18 cellular contexts compared by ENCODE assay signal in genomic region chr18:44672506-44672905, GRCh38.
"Had no signal": no experiment of that assay in that cellular context is flagged by ENCODE, and none has a peak within 500 bp of the region (broad histone marks: within the 10 kb centered on the region; RNA-seq: fewer than 3 reads in every experiment).

No MANE protein-coding gene starts in this region.

- H3K4me1 ChIP-seq: colonic mucosa, testis, tibial nerve had no signal

- ATAC-seq: left lobe of liver; stimulated activated naive B cell treated with anti-CD40 and anti-IgM and Interleukin-4, amounts not matched to agents 10 μg/mL and 1 μg/mL and 100 μg/mL, for 72 hours; stimulated activated naive CD8-positive, alpha-beta T cell treated with anti-CD3 and anti-CD28 coated beads, Interleukin-15, amount 100 ng/mL, for 72 hours had no signal

- H3K9me3 Mint-ChIP-seq: nephron progenitor cell; stimulated activated naive CD8-positive, alpha-beta T cell treated with anti-CD3 and anti-CD28 coated beads, Interleukin-15, amount 100 ng/mL, for 72 hours had no signal

- H3K4me3 ChIP-seq: colonic mucosa, gastroesophageal sphincter, testis, tibial nerve had no signal

- H3K9me3 ChIP-seq: colonic mucosa, gastroesophageal sphincter, neutrophil, testis, tibial nerve had no signal

- DNase-seq: cerebellar nuclear complex; colonic mucosa; dermis blood vessel endothelial cell; glutamatergic neuron; midbrain; nephron progenitor cell; posterior cingulate gyrus; stimulated activated CD4-positive, alpha-beta T cell treated with anti-CD3 and anti-CD28 coated beads, Interleukin-2, amount 100 ng/mL, for 24 hours; stimulated activated CD4-positive, alpha-beta T cell treated with anti-CD3 and anti-CD28 coated beads, Interleukin-4, amount 100 ng/mL, for 4 hours; stimulated activated naive B cell treated with anti-CD40 and anti-IgM and Interleukin-4, amounts not matched to agents 10 μg/mL and 1 μg/mL and 100 μg/mL, for 72 hours; stimulated activated naive CD8-positive, alpha-beta T cell treated with anti-CD3 and anti-CD28 coated beads, Interleukin-15, amount 100 ng/mL, for 72 hours; testis had no signal

- H3K36me3 ChIP-seq: colonic mucosa, gastroesophageal sphincter, neutrophil, tibial nerve had no signal

- H3K4me1 Mint-ChIP-seq: stimulated activated naive CD8-positive, alpha-beta T cell treated with anti-CD3 and anti-CD28 coated beads, Interleukin-15, amount 100 ng/mL, for 72 hours had no signal

- H3K27ac ChIP-seq: colonic mucosa, neutrophil, testis, tibial nerve had no signal

- FAIRE-seq: endothelial cell of umbilical vein, islet of Langerhans had no signal

- H3K4me3 Mint-ChIP-seq: nephron progenitor cell; stimulated activated naive B cell treated with anti-CD40 and anti-IgM and Interleukin-4, amounts not matched to agents 10 μg/mL and 1 μg/mL and 100 μg/mL, for 72 hours; stimulated activated naive CD8-positive, alpha-beta T cell treated with anti-CD3 and anti-CD28 coated beads, Interleukin-15, amount 100 ng/mL, for 72 hours had no signal

- H3K27ac Mint-ChIP-seq: nephron progenitor cell; stimulated activated naive B cell treated with anti-CD40 and anti-IgM and Interleukin-4, amounts not matched to agents 10 μg/mL and 1 μg/mL and 100 μg/mL, for 72 hours; stimulated activated naive CD8-positive, alpha-beta T cell treated with anti-CD3 and anti-CD28 coated beads, Interleukin-15, amount 100 ng/mL, for 72 hours had no signal

- H3K27me3 ChIP-seq: colonic mucosa, gastroesophageal sphincter, testis, tibial nerve had no signal
